ENCODE assay signal across 26 cellular contexts in genomic region chr2:177641321-177641720, GRCh38.
DNase-seq lines count a peak whose midpoint lies in the region; ATAC-seq and TF ChIP-seq lines count a peak whose summit lies in the region.
"Had no signal": no experiment of that assay in that cellular context is flagged by ENCODE, and none has a peak within 500 bp of the region (broad histone marks: within the 10 kb centered on the region; RNA-seq: fewer than 3 reads in every experiment).

No MANE protein-coding gene starts in this region.

- TF ChIP-seq POLR2A in right lobe of liver (IDR thresholded peaks at IDR 0.05): no peak

- ATAC-seq in HG03342 (IDR thresholded peaks at IDR 0.05; ENCODE audit: unreplicated experiment) (no peak), right lobe of liver (no peak)
- ATAC-seq: Right ventricle myocardium inferior, SK-N-SH treated with all-trans-retinoic acid at 6 μM for 48 hours had no signal

- H3K27ac ChIP-seq in right lobe of liver: no peak overlapping the region
- H3K27ac ChIP-seq: BLaER1 treated with 17β-estradiol and CSF1 and Interleukin-3, amounts not matched to agents 10 nM and 100 nM; GM23248; PC-9; SJCRH30 had no signal

- H3K27ac Mint-ChIP-seq in endothelial cell (ENCODE audit: unreplicated experiment): peak overlapping the region; percentile 12
- H3K27ac Mint-ChIP-seq: CD4-positive, alpha-beta memory T cell had no signal

- H3K9me3 ChIP-seq in right lobe of liver: no peaks in the 10 kb centered on the region
- H3K9me3 ChIP-seq: SJCRH30 had no signal

- no peaks in the 10 kb centered on the region for H3K4me1 ChIP-seq in right lobe of liver
- H3K4me1 ChIP-seq: SJCRH30 had no signal

- H3K36me3 Mint-ChIP-seq in endothelial cell (ENCODE audit: low read depth, unreplicated experiment): peaks cover 18% of the 10 kb centered on the region
- H3K36me3 Mint-ChIP-seq: CD4-positive, alpha-beta memory T cell had no signal

- no peak for TF ChIP-seq CTCF in endothelial cell (IDR thresholded peaks at IDR 0.05; ENCODE audit: unreplicated experiment)
- TF ChIP-seq CTCF in right lobe of liver (IDR thresholded peaks at IDR 0.05): no peak

- H3K36me3 ChIP-seq in right lobe of liver: no peaks in the 10 kb centered on the region
- H3K36me3 ChIP-seq: BLaER1 treated with 17β-estradiol and CSF1 and Interleukin-3, amounts not matched to agents 10 nM and 100 nM; SJCRH30 had no signal

- H3K9me3 Mint-ChIP-seq in endothelial cell (ENCODE audit: unreplicated experiment): no peaks in the 10 kb centered on the region

- H3K27me3 Mint-ChIP-seq in endothelial cell (ENCODE audit: unreplicated experiment): peaks cover 10% of the 10 kb centered on the region

- 89% methylated on average over 2 of the region's 2 CpGs for WGBS in right lobe of liver (ENCODE audit: insufficient coverage, low coverage, low lambda C conversion rate, missing lambda C conversion rate)

- no peaks in the 10 kb centered on the region for H3K27me3 ChIP-seq in right lobe of liver
- H3K27me3 ChIP-seq: BLaER1 treated with 17β-estradiol and CSF1 and Interleukin-3, amounts not matched to agents 10 nM and 100 nM; SJCRH30 had no signal

- intact Hi-C loops in right lobe of liver (cut with DNase I): no loop called here

- DNase-seq in DMS 273 (lab: John Stamatoyannopoulos, UW; ENCODE audit: unreplicated experiment): peak; percentile 93
- DNase-seq in NCI-H2171 (lab: John Stamatoyannopoulos, UW): peak; percentile 88
- DNase-seq in NCI-H69 (lab: John Stamatoyannopoulos, UW): peak; percentile 18
- DNase-seq in endothelial cell (ENCODE audit: low spot score): no peak
- no peak for DNase-seq in NCI-H2227 (lab: John Stamatoyannopoulos, UW; ENCODE audit: unreplicated experiment)
- no peak for DNase-seq in right lobe of liver
- DNase-seq in activated T-cell treated with anti-CD3 and anti-CD28 coated beads, Interleukin-2, amount 50 U/mL, for 48 hours: no peak
- DNase-seq: CD4-positive, alpha-beta memory T cell; DMS153; DND-41; GM23248; H7; KBM-7; MV-4-11; NCI-H1105 treated with DMSO at 0.1 percent for 48 hours; NCI-H146; NCI-H2029 treated with DMSO at 0.1 percent for 48 hours; NCI-H748 treated with DMSO at 0.1 percent for 48 hours; NK-92 treated with Interleukin-12 subunit alpha and Interleukin-12 subunit beta, amount 100 ng/mL, for 24 hours; PC-9; SJCRH30; T-helper 2 cell had no signal

- no peak overlapping the region for H3K4me3 ChIP-seq in right lobe of liver
- H3K4me3 ChIP-seq: BLaER1 treated with 17β-estradiol and CSF1 and Interleukin-3, amounts not matched to agents 10 nM and 100 nM; GM23248; PC-9; SJCRH30 had no signal

- H3K4me1 Mint-ChIP-seq in endothelial cell (ENCODE audit: unreplicated experiment): peaks cover 44% of the 10 kb centered on the region
- H3K4me1 Mint-ChIP-seq: CD4-positive, alpha-beta memory T cell had no signal

- H3K4me3 Mint-ChIP-seq in endothelial cell (ENCODE audit: unreplicated experiment): no peak overlapping the region
- H3K4me3 Mint-ChIP-seq: CD4-positive, alpha-beta memory T cell had no signal

Comparison
In these comparisons a context has a peak if more than half of its experiments do, and no peak if none do; other contexts are left out.
1. DNase-seq: peak in DMS 273 (single experiment), NCI-H2171 (single experiment) and NCI-H69 (single experiment); none in endothelial cell (single experiment), NCI-H2227 (single experiment), right lobe of liver (0 of 3) and activated T-cell treated with anti-CD3 and anti-CD28 coated beads, Interleukin-2, amount 50 U/mL, for 48 hours (0 of 2).